In the genomic region with DNA sequence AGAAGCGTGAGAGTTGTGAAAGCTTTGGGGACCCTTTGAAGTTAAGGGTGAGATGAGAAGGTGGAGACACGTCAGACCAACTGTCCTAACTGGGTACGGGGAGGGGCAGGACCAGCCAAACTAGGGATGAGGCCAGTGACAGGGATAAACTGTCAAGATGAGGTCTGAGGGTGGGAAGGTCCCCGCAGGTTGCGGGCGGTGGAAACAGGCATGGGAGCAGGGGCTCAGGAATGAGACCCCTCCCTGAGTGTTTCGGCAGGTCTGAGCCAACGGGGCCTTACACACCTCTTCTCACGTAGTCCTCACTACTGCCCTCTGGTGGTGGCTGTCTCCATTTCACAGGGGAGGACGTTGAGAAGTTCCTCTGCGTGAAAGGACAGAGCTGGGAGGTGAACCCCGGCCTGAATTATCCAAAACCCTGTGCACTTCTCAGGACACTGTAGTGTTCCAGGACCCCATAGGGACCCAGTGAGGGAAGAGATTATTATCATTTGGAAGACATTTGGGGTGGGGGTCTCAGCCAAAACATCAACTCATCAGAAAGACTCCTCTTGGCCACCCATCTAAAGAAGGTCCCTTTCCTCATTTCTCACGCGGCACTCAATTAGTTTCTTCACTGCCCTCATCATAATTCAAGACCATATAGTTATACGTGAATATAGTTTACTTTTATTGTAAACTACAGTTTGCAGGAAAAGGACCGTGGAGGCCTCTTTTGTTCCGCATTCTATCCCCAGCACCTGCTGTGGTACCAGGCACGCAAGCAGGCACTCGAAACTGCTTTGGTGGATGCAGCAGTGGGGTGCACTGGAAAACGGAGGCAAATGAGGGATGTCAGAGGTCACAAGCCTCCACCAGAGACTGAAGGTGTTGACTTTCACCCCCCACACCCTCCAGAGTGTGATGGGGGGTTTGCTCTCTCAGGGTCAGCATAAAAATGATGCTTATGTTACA, we compare ENCODE assay signal across 8 cellular contexts. TPM values are rescaled to one million over a fixed set of nuclear protein-coding genes. Genes with fewer than 3 reads are reported as not detected.
DNase-seq lines count a peak whose midpoint lies in the region; ATAC-seq and TF ChIP-seq lines count a peak whose summit lies in the region.

No MANE protein-coding gene starts in this region.

- no peak overlapping the region for H3K27ac ChIP-seq in BLaER1 treated with 17β-estradiol and CSF1 and Interleukin-3, amounts not matched to agents 10 nM and 100 nM
- H3K27ac ChIP-seq in psoas muscle (peak overlapping the region; percentile 87), vagina (no peak overlapping the region)

- peaks cover 26 to 38% (median 32%) of the 10 kb centered on the region in 10 experiments for H3K4me1 ChIP-seq in BLaER1 treated with 17β-estradiol and CSF1 and Interleukin-3, amounts not matched to agents 10 nM and 100 nM
- H3K4me1 ChIP-seq in psoas muscle (peaks cover 31% of the 10 kb centered on the region), vagina (peaks cover 6% of the 10 kb centered on the region)

- H3K27ac Mint-ChIP-seq in IgD-negative memory B cell, result peak overlapping the region; percentile 76 to 89 (median 86)

- peaks cover 23 to 30% (median 28%) of the 10 kb centered on the region in 3 donors for H3K4me1 Mint-ChIP-seq in IgD-negative memory B cell

- no peak overlapping the region for H3K9ac ChIP-seq in BLaER1 treated with 17β-estradiol and CSF1 and Interleukin-3, amounts not matched to agents 10 nM and 100 nM

- H3K36me3 ChIP-seq in BLaER1 treated with 17β-estradiol and CSF1 and Interleukin-3, amounts not matched to agents 10 nM and 100 nM, result no peaks in the 10 kb centered on the region
- H3K36me3 ChIP-seq in psoas muscle (ENCODE audit: insufficient read depth in 1 of 2, low read depth in 1 of 2), result no peaks in the 10 kb centered on the region
- H3K36me3 ChIP-seq in vagina, result no peaks in the 10 kb centered on the region

- no peaks in the 10 kb centered on the region for H4K20me1 ChIP-seq in BLaER1 treated with 17β-estradiol and CSF1 and Interleukin-3, amounts not matched to agents 10 nM and 100 nM

- H3K4me3 ChIP-seq in BLaER1 treated with 17β-estradiol and CSF1 and Interleukin-3, amounts not matched to agents 10 nM and 100 nM, result no peak overlapping the region
- peak overlapping the region; percentile 15 for H3K4me3 ChIP-seq in psoas muscle
- no peak overlapping the region for H3K4me3 ChIP-seq in vagina

- TF ChIP-seq CTCF in psoas muscle (IDR thresholded peaks at IDR 0.05), result peak; percentile 89
- peak; percentile 56 to 81 (median 78) for TF ChIP-seq CTCF in vagina (IDR thresholded peaks at IDR 0.05)

- ATAC-seq in psoas muscle, result peak; percentile 53 to 76 (median 74)

- intact Hi-C loops in head of caudate nucleus (cut with DNase I), result loop anchor here (2.0 kb wide), 1 partner anchor 112 kb away; the partner anchor contains the start of gene TRMO
- intact Hi-C loops in psoas muscle (cut with DNase I), result loop anchor here (2.0 to 5.0 kb wide), 3 partner anchors 48 to 113 kb away; partner anchors contain the start of gene TRMO (in 1 of the 2)
- intact Hi-C loops in vagina (cut with DNase I), result loop anchor here (5.0 kb wide), 1 partner anchor 113 kb away; the partner anchor contains the start of gene TRMO

- no peaks in the 10 kb centered on the region for H3K9me3 Mint-ChIP-seq in IgD-negative memory B cell

- peaks cover 2% of the 10 kb centered on the region for H3K36me3 Mint-ChIP-seq in IgD-negative memory B cell

- peak overlapping the region in 10 of 11 experiments; percentile 12 to 57 (median 40); a peak in 17 of 22 replicates for H3K4me2 ChIP-seq in BLaER1 treated with 17β-estradiol and CSF1 and Interleukin-3, amounts not matched to agents 10 nM and 100 nM

- peak overlapping the region; percentile 38 to 84 (median 47) for H3K4me3 Mint-ChIP-seq in IgD-negative memory B cell

- H3K27me3 Mint-ChIP-seq in IgD-negative memory B cell, result peaks cover 2% of the 10 kb centered on the region

- 31 to 41% (median 35%) methylated on average over 20 of the region's 20 CpGs for WGBS in psoas muscle, 3 donors

- no peak for TF ChIP-seq POLR2A in vagina (IDR thresholded peaks at IDR 0.05)

- no peaks in the 10 kb centered on the region for H3K27me3 ChIP-seq in BLaER1 treated with 17β-estradiol and CSF1 and Interleukin-3, amounts not matched to agents 10 nM and 100 nM
- H3K27me3 ChIP-seq in psoas muscle (ENCODE audit: insufficient read depth in 3 of 3, low read length in 2 of 3), result no peaks in the 10 kb centered on the region
- H3K27me3 ChIP-seq in vagina, result no peaks in the 10 kb centered on the region

- no peaks in the 10 kb centered on the region for H3K9me3 ChIP-seq in BLaER1 treated with 17β-estradiol and CSF1 and Interleukin-3, amounts not matched to agents 10 nM and 100 nM (replicated peaks in 1 of 11)
- no peaks in the 10 kb centered on the region for H3K9me3 ChIP-seq in psoas muscle
- no peaks in the 10 kb centered on the region for H3K9me3 ChIP-seq in vagina

- DNase-seq in GM19238 (ENCODE audit: insufficient read length, low spot score), result peak; percentile 60
- peak; percentile 70 for DNase-seq in SK-N-DZ (ENCODE audit: low spot score)
- DNase-seq in activated naive CD4-positive, alpha-beta T cell treated with anti-CD3 and anti-CD28 coated beads, Interleukin-2, amount 50 U/mL, for 16 hours, result peak; percentile 90
- DNase-seq in head of caudate nucleus, result peak; percentile 66 to 95 (median 86)
- peak; percentile 79 to 88 for DNase-seq in psoas muscle
- DNase-seq in vagina (ENCODE audit: extremely low spot score in 2 of 2), result no peak

RNA-seq across cellular contexts. Expression of gene NANS, which starts 21.7 kb away (rescaled TPM):
- 26.9 TPM for polyA plus RNA-seq in IgD-negative memory B cell
- 53.1 and 63.8 TPM in 2 replicates for polyA plus RNA-seq in SK-N-DZ (2014; cell fraction: cytosol; rRNA removed)
- polyA plus RNA-seq in SK-N-DZ (2014; cell fraction: nucleus; rRNA removed), result 26.3 and 35.6 TPM in 2 replicates
- 10 to 100 TPM; 21.1 to 53.8 (median 26.5) TPM for total RNA-seq in psoas muscle
- 100 to 1,000 TPM in 1 of 3 donors, 10 to 100 TPM in 2; 33.2 to 168 (median 48.9) TPM for polyA plus RNA-seq in psoas muscle
- total RNA-seq in vagina, result 41.7 TPM

RNA-seq across cellular contexts. Expression of gene ANP32B, which starts 51.7 kb away (rescaled TPM):
- polyA plus RNA-seq in IgD-negative memory B cell (87.0 TPM), psoas muscle (100 to 1,000 TPM in 1 of 3 donors, 10 to 100 TPM in 2; 65.0 to 136 (median 74.2) TPM)
- 9.9 and 12.2 TPM in 2 replicates for polyA plus RNA-seq in SK-N-DZ (2014; cell fraction: cytosol; rRNA removed)
- 5.8 and 17.1 TPM in 2 replicates for polyA plus RNA-seq in SK-N-DZ (2014; cell fraction: nucleus; rRNA removed)
- total RNA-seq in psoas muscle (10 to 100 TPM; 52.8 to 73.9 (median 66.5) TPM), vagina (75.1 TPM)

Comparison
In these comparisons a context has a peak if more than half of its experiments do, and no peak if none do; other contexts are left out.
1. DNase-seq: peak in GM19238 (single experiment), SK-N-DZ (single experiment), activated naive CD4-positive, alpha-beta T cell treated with anti-CD3 and anti-CD28 coated beads, Interleukin-2, amount 50 U/mL, for 16 hours (single experiment), head of caudate nucleus (42 of 42) and psoas muscle (2 of 2); none in vagina (0 of 2).